25 cellular contexts compared by ENCODE assay signal in the genomic region with DNA sequence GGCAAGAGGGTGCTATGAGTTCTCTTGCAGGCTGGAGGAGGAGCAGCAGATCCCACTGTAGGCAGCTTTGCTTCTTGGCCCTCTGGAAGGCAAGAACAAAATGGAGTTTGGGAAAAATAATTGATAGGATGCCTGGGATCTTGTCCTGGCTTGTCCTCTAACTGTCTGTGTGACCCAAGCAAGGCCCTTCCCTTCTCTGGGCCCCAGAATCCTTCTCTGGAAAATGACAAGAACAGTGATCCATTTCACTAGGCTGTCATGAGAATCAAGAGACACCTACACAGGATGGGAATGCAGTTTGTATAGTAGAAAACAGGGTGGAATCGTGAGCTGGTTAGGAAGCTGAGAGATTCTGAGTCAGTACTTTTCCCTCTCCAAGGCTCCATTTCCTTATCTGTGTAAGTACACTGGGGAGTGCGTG.
A peak's percentile ranks its signal among the peaks of the same experiment; 100 is the strongest.
DNase-seq lines count a peak whose midpoint lies in the region; ATAC-seq and TF ChIP-seq lines count a peak whose summit lies in the region.
"Had no signal": no experiment of that assay in that cellular context is flagged by ENCODE, and none has a peak within 500 bp of the region (broad histone marks: within the 10 kb centered on the region; RNA-seq: fewer than 3 reads in every experiment).

No MANE protein-coding gene starts in this region.

- POLR2A ChIA-PET in activated CD4-positive, alpha-beta T cell treated with anti-CD3 and anti-CD28 coated beads for 36 hours (lab: Charles Lee) = no interaction called here
- POLR2A ChIA-PET in SK-N-SH (lab: Yijun Ruan, JAX) = interaction anchor here (0.9 kb wide), 1 partner anchor 203 kb away, joined by 3 read pairs; the partner anchor contains the start of gene EFNB1

- H3K4me3 ChIP-seq in cardiac fibroblast (replicated peaks in 1 of 2; ENCODE audit: low read depth in 2 of 2, low read length in 2 of 2) = no peak overlapping the region
- H3K4me3 ChIP-seq in SK-N-SH (ENCODE audit: low read depth in 2 of 2, low read length in 1 of 2) = no peak overlapping the region
- H3K4me3 ChIP-seq: K562, Peyer's patch, upper lobe of right lung had no signal

- H3K36me3 Mint-ChIP-seq in activated CD4-positive, alpha-beta T cell treated with anti-CD3 and anti-CD28 coated beads, Interleukin-2, amount 10 ng/mL, durations not matched to agents 24 days and 14 days (ENCODE audit: low read depth) = no peaks in the 10 kb centered on the region
- H3K36me3 Mint-ChIP-seq in activated CD4-positive, alpha-beta T cell treated with anti-CD3 and anti-CD28 coated beads for 36 hours (ENCODE audit: low read depth) = no peaks in the 10 kb centered on the region
- H3K36me3 Mint-ChIP-seq: activated CD4-positive, alpha-beta memory T cell treated with anti-CD3 and anti-CD28 coated beads for 36 hours; WTC11 had no signal

- no peaks in the 10 kb centered on the region for H3K9me3 ChIP-seq in SK-N-SH
- H3K9me3 ChIP-seq: Caco-2, neutrophil, Peyer's patch, upper lobe of right lung had no signal

- TF ChIP-seq EP300 in SK-N-SH (IDR thresholded peaks at IDR 0.05; ENCODE audit: borderline replicate concordance in 1 of 2, low read depth in 1 of 2, low read length in 1 of 2) = no peak

- TF ChIP-seq RAD21 in SK-N-SH (IDR thresholded peaks at IDR 0.05; ENCODE audit: low read length) = no peak

- peak; percentile 12 for DNase-seq in activated CD4-positive, alpha-beta T cell treated with anti-CD3 and anti-CD28 coated beads, Interleukin-2, amount 10 ng/mL, durations not matched to agents 24 days and 14 days
- no peak for DNase-seq in activated CD4-positive, alpha-beta T cell treated with anti-CD3 and anti-CD28 coated beads for 36 hours
- peak; percentile 32 to 55 for DNase-seq in cardiac fibroblast (ENCODE audit: low read depth in 2 of 2)
- peak; percentile 68 for DNase-seq in kidney tubule cell (ENCODE audit: low spot score)
- peak; percentile 23 for DNase-seq in ureter (ENCODE audit: low spot score)
- DNase-seq in AG08395 (ENCODE audit: low spot score) = no peak
- DNase-seq in SK-N-SH = no peak
- DNase-seq: activated CD4-positive, alpha-beta memory T cell treated with anti-CD3 and anti-CD28 coated beads for 36 hours; activated naive CD4-positive, alpha-beta T cell; GOT3; left ventricle myocardium superior; NCI-H187 treated with DMSO at 0.1 percent for 48 hours; NCI-H345; Peyer's patch; stimulated activated CD4-positive, alpha-beta T cell treated with anti-CD3 and anti-CD28 coated beads, Interleukin-4, amount 100 ng/mL, for 4 hours; stimulated activated naive CD8-positive, alpha-beta T cell treated with anti-CD3 and anti-CD28 coated beads, Interleukin-15, amount 100 ng/mL, for 72 hours; T-helper 2 cell; upper lobe of right lung had no signal

- H2AFZ ChIP-seq in SK-N-SH (ENCODE audit: low read depth) = no peak overlapping the region

- H3K4me3 Mint-ChIP-seq in activated CD4-positive, alpha-beta T cell treated with anti-CD3 and anti-CD28 coated beads, Interleukin-2, amount 10 ng/mL, durations not matched to agents 24 days and 14 days = no peak overlapping the region
- H3K4me3 Mint-ChIP-seq in activated CD4-positive, alpha-beta T cell treated with anti-CD3 and anti-CD28 coated beads for 36 hours = no peak overlapping the region
- H3K4me3 Mint-ChIP-seq: activated CD4-positive, alpha-beta memory T cell treated with anti-CD3 and anti-CD28 coated beads for 36 hours; B cell; stimulated activated naive CD8-positive, alpha-beta T cell treated with anti-CD3 and anti-CD28 coated beads, Interleukin-15, amount 100 ng/mL, for 72 hours; WTC11 had no signal

- peaks cover 0 to 2% of the 10 kb centered on the region in 2 experiments; a peak in 1 of 4 replicates for H3K4me1 ChIP-seq in SK-N-SH (ENCODE audit: control insufficient read depth in 1 of 2, insufficient read depth in 2 of 2, low read depth in 1 of 2, low read length in 1 of 2)
- H3K4me1 ChIP-seq: Peyer's patch, upper lobe of right lung had no signal

- H3K27ac Mint-ChIP-seq in activated CD4-positive, alpha-beta T cell treated with anti-CD3 and anti-CD28 coated beads, Interleukin-2, amount 10 ng/mL, durations not matched to agents 24 days and 14 days = no peak overlapping the region
- no peak overlapping the region for H3K27ac Mint-ChIP-seq in activated CD4-positive, alpha-beta T cell treated with anti-CD3 and anti-CD28 coated beads for 36 hours
- H3K27ac Mint-ChIP-seq: activated CD4-positive, alpha-beta memory T cell treated with anti-CD3 and anti-CD28 coated beads for 36 hours; B cell; stimulated activated naive CD8-positive, alpha-beta T cell treated with anti-CD3 and anti-CD28 coated beads, Interleukin-15, amount 100 ng/mL, for 72 hours; WTC11 had no signal

- H3K9me3 Mint-ChIP-seq in activated CD4-positive, alpha-beta T cell treated with anti-CD3 and anti-CD28 coated beads, Interleukin-2, amount 10 ng/mL, durations not matched to agents 24 days and 14 days = no peaks in the 10 kb centered on the region
- no peaks in the 10 kb centered on the region for H3K9me3 Mint-ChIP-seq in activated CD4-positive, alpha-beta T cell treated with anti-CD3 and anti-CD28 coated beads for 36 hours (ENCODE audit: low read depth)
- H3K9me3 Mint-ChIP-seq: activated CD4-positive, alpha-beta memory T cell treated with anti-CD3 and anti-CD28 coated beads for 36 hours; stimulated activated naive CD8-positive, alpha-beta T cell treated with anti-CD3 and anti-CD28 coated beads, Interleukin-15, amount 100 ng/mL, for 72 hours had no signal

- no peak overlapping the region for H3K4me2 ChIP-seq in SK-N-SH

- intact Hi-C loops in activated CD4-positive, alpha-beta T cell treated with anti-CD3 and anti-CD28 coated beads, Interleukin-2, amount 10 ng/mL, durations not matched to agents 24 days and 14 days (cut with micrococcal nuclease) = no loop called here
- intact Hi-C loops in activated CD4-positive, alpha-beta T cell treated with anti-CD3 and anti-CD28 coated beads for 36 hours (cut with DNase I, micrococcal nuclease) = no loop called here

- H3K27me3 Mint-ChIP-seq in activated CD4-positive, alpha-beta T cell treated with anti-CD3 and anti-CD28 coated beads, Interleukin-2, amount 10 ng/mL, durations not matched to agents 24 days and 14 days = no peaks in the 10 kb centered on the region
- no peaks in the 10 kb centered on the region for H3K27me3 Mint-ChIP-seq in activated CD4-positive, alpha-beta T cell treated with anti-CD3 and anti-CD28 coated beads for 36 hours
- H3K27me3 Mint-ChIP-seq: activated CD4-positive, alpha-beta memory T cell treated with anti-CD3 and anti-CD28 coated beads for 36 hours; B cell; stimulated activated naive CD8-positive, alpha-beta T cell treated with anti-CD3 and anti-CD28 coated beads, Interleukin-15, amount 100 ng/mL, for 72 hours had no signal

- H3K36me3 ChIP-seq in SK-N-SH (replicated peaks in 1 of 2; ENCODE audit: control insufficient read depth in 1 of 2, insufficient read depth in 2 of 2, low read length in 1 of 2) = no peaks in the 10 kb centered on the region
- H3K36me3 ChIP-seq: neutrophil, Peyer's patch, upper lobe of right lung had no signal

- no peak overlapping the region for H3K27ac ChIP-seq in SK-N-SH (ENCODE audit: low read depth in 2 of 2, low read length in 1 of 2)
- H3K27ac ChIP-seq: 22Rv1, neutrophil, Peyer's patch, upper lobe of right lung had no signal

- H3K4me1 Mint-ChIP-seq in activated CD4-positive, alpha-beta T cell treated with anti-CD3 and anti-CD28 coated beads, Interleukin-2, amount 10 ng/mL, durations not matched to agents 24 days and 14 days = no peaks in the 10 kb centered on the region
- H3K4me1 Mint-ChIP-seq in activated CD4-positive, alpha-beta T cell treated with anti-CD3 and anti-CD28 coated beads for 36 hours = no peaks in the 10 kb centered on the region

- no peaks in the 10 kb centered on the region for H4K20me1 ChIP-seq in SK-N-SH (ENCODE audit: insufficient read depth)

- no peak overlapping the region for H3K9ac ChIP-seq in SK-N-SH

- no peaks in the 10 kb centered on the region for H3F3A ChIP-seq in SK-N-SH (replicated peaks; ENCODE audit: insufficient read depth)

- H3K9me2 ChIP-seq in SK-N-SH = no peaks in the 10 kb centered on the region

- no peak for ATAC-seq in activated CD4-positive, alpha-beta T cell treated with anti-CD3 and anti-CD28 coated beads for 36 hours
- no peak for ATAC-seq in GM21515 (IDR thresholded peaks at IDR 0.05; ENCODE audit: unreplicated experiment)
- ATAC-seq: K562; left ventricle myocardium superior; stimulated activated naive CD8-positive, alpha-beta T cell treated with anti-CD3 and anti-CD28 coated beads, Interleukin-15, amount 100 ng/mL, for 72 hours; upper lobe of right lung had no signal

- H3K79me2 ChIP-seq in SK-N-SH (ENCODE audit: insufficient read depth) = no peaks in the 10 kb centered on the region

- CTCF ChIA-PET in activated CD4-positive, alpha-beta T cell treated with anti-CD3 and anti-CD28 coated beads for 36 hours (lab: Charles Lee) = interaction anchor here (0.8 kb wide), 1 partner anchor 253 kb away, joined by 3 read pairs; no protein-coding TSS in a partner anchor
- CTCF ChIA-PET in SK-N-SH (lab: Yijun Ruan, JAX) = interaction anchor here (1.1 to 2.6 kb wide), 2 partner anchors 30 to 204 kb away, joined by 3 to 10 read pairs; no protein-coding TSS in a partner anchor

- 35% methylated on average over 2 of the region's 2 CpGs for WGBS in SK-N-SH (ENCODE audit: low lambda C conversion rate)

- no peak for TF ChIP-seq CTCF in cardiac fibroblast (IDR thresholded peaks at IDR 0.05; ENCODE audit: low read depth, low read length)
- TF ChIP-seq CTCF in SK-N-SH (IDR thresholded peaks at IDR 0.05) = no peak

- peaks cover 15% of the 10 kb centered on the region; the same call in 1 of the 2 replicates for H3K27me3 ChIP-seq in SK-N-SH (ENCODE audit: insufficient read depth)
- H3K27me3 ChIP-seq: neutrophil, Peyer's patch, upper lobe of right lung had no signal

TF ChIP-seq in SK-N-SH, 30 proteins besides CTCF, POLR2A, EP300 and RAD21 (continues in another document):
- no peak for TF ChIP-seq MXI1 (IDR thresholded peaks at IDR 0.05; ENCODE audit: low read depth, low read length)

Comparison
In these comparisons a context has a peak if more than half of its experiments do, and no peak if none do; other contexts are left out.
1. DNase-seq: peak in activated CD4-positive, alpha-beta T cell treated with anti-CD3 and anti-CD28 coated beads, Interleukin-2, amount 10 ng/mL, durations not matched to agents 24 days and 14 days (single experiment), cardiac fibroblast (2 of 2), kidney tubule cell (single experiment) and ureter (single experiment); none in activated CD4-positive, alpha-beta T cell treated with anti-CD3 and anti-CD28 coated beads for 36 hours (single experiment), AG08395 (single experiment) and SK-N-SH (single experiment).